ENCODE assay signal across 7 cellular contexts in genomic region chr1:178055779-178056471, GRCh38. TPM values are rescaled to one million over a fixed set of nuclear protein-coding genes. Genes with fewer than 3 reads are reported as not detected.
A peak's percentile ranks its signal among the peaks of the same experiment; 100 is the strongest.
DNase-seq lines count a peak whose midpoint lies in the region; ATAC-seq and TF ChIP-seq lines count a peak whose summit lies in the region.

No MANE protein-coding gene starts in this region.

- no peaks in the 10 kb centered on the region for H3K9me3 Mint-ChIP-seq in activated CD8-positive, alpha-beta memory T cell treated with anti-CD3 and anti-CD28 coated beads, Interleukin-2, amount 10 ng/mL, durations not matched to agents 7 days and 5 days (ENCODE audit: low read depth)

- H3K4me1 Mint-ChIP-seq in activated CD8-positive, alpha-beta memory T cell treated with anti-CD3 and anti-CD28 coated beads, Interleukin-2, amount 10 ng/mL, durations not matched to agents 7 days and 5 days, result no peaks in the 10 kb centered on the region

- H3K36me3 Mint-ChIP-seq in activated CD8-positive, alpha-beta memory T cell treated with anti-CD3 and anti-CD28 coated beads, Interleukin-2, amount 10 ng/mL, durations not matched to agents 7 days and 5 days, result no peaks in the 10 kb centered on the region

- H3K27ac Mint-ChIP-seq in activated CD8-positive, alpha-beta memory T cell treated with anti-CD3 and anti-CD28 coated beads, Interleukin-2, amount 10 ng/mL, durations not matched to agents 7 days and 5 days, result no peak overlapping the region

- TF ChIP-seq CTCF in heart right ventricle (IDR thresholded peaks at IDR 0.05) (peak in 7 of 9 donors; percentile 4 to 53 (median 26)), testis (IDR thresholded peaks at IDR 0.05) (no peak)

- H3K27me3 ChIP-seq in heart right ventricle (no peaks in the 10 kb centered on the region), testis (no peaks in the 10 kb centered on the region)

- peak overlapping the region; percentile 72 to 95 (median 82) for H3K27ac ChIP-seq in heart right ventricle
- H3K27ac ChIP-seq in testis, result peak overlapping the region; percentile 72 to 86

- intact Hi-C loops in heart right ventricle (cut with DNase I), result loop anchor here in 9 of 10 donors (1.0 to 10.0 kb wide), 10 partner anchors 17 to 227 kb away; partner anchors contain the start of gene RASAL2 (in 4 of the 9)
- intact Hi-C loops in testis (cut with DNase I; ENCODE audit: low total_unique reads), result no loop called here

- H3K9me3 ChIP-seq in heart right ventricle (no peaks in the 10 kb centered on the region), testis (no peaks in the 10 kb centered on the region)

- H3K4me3 ChIP-seq in heart right ventricle, result no peak overlapping the region
- no peak overlapping the region for H3K4me3 ChIP-seq in testis

- DNase-seq in SHP77 treated with DMSO at 0.1 percent for 48 hours (lab: John Stamatoyannopoulos, UW) (peak; percentile 26), heart right ventricle (peak in 1 of 2 donors; percentile 38), testis (no peak)
- no peak for DNase-seq in activated CD8-positive, alpha-beta memory T cell treated with anti-CD3 and anti-CD28 coated beads, Interleukin-2, amount 10 ng/mL, durations not matched to agents 7 days and 5 days
- no peak for DNase-seq in activated CD4-positive, alpha-beta T cell treated with anti-CD3 and anti-CD28 coated beads for 1 hour

- TF ChIP-seq POLR2A in testis (IDR thresholded peaks at IDR 0.05), result no peak

- H3K36me3 ChIP-seq in heart right ventricle, result no peaks in the 10 kb centered on the region
- no peaks in the 10 kb centered on the region for H3K36me3 ChIP-seq in testis (ENCODE audit: low read depth, missing control alignments)

- CTCF ChIA-PET in activated CD8-positive, alpha-beta memory T cell treated with anti-CD3 and anti-CD28 coated beads, Interleukin-2, amount 10 ng/mL, durations not matched to agents 7 days and 5 days (lab: Charles Lee), result no interaction called here

- H3K4me1 ChIP-seq in heart right ventricle (peaks cover 31 to 97% (median 90%) of the 10 kb centered on the region in 9 donors), testis (peaks cover 27% of the 10 kb centered on the region)

- no peak overlapping the region for H3K4me3 Mint-ChIP-seq in activated CD8-positive, alpha-beta memory T cell treated with anti-CD3 and anti-CD28 coated beads, Interleukin-2, amount 10 ng/mL, durations not matched to agents 7 days and 5 days

- ATAC-seq in GM19397 (IDR thresholded peaks at IDR 0.05; ENCODE audit: unreplicated experiment) (peak; percentile 90), HG03135 (IDR thresholded peaks at IDR 0.05; ENCODE audit: unreplicated experiment) (peak; percentile 88), heart right ventricle (peak in 6 of 8 donors; percentile 43 to 64 (median 48))
- no peak for ATAC-seq in activated CD8-positive, alpha-beta memory T cell treated with anti-CD3 and anti-CD28 coated beads, Interleukin-2, amount 10 ng/mL, durations not matched to agents 7 days and 5 days

- WGBS in heart right ventricle, 2 donors, result 63 to 64% methylated on average over 8 of the region's 8 CpGs
- 71 to 72% methylated on average over 8 of the region's 8 CpGs for WGBS in testis, 2 donors

- H3K27me3 Mint-ChIP-seq in activated CD8-positive, alpha-beta memory T cell treated with anti-CD3 and anti-CD28 coated beads, Interleukin-2, amount 10 ng/mL, durations not matched to agents 7 days and 5 days, result no peaks in the 10 kb centered on the region

RNA-seq across cellular contexts. Expression of gene RASAL2, which starts 38.0 kb away (rescaled TPM):
- total RNA-seq in heart right ventricle, result 10 to 100 TPM; 26.5 to 59.8 (median 40.0) TPM
- polyA plus RNA-seq in heart right ventricle, result 1 to 10 TPM; 3.5 to 9.1 TPM
- 10 to 100 TPM; 39.6 to 41.7 TPM for total RNA-seq in testis
- polyA plus RNA-seq in testis (ENCODE audit: insufficient read depth, low read depth, low replicate concordance), result 25.9 TPM
- total RNA-seq in activated CD8-positive, alpha-beta memory T cell treated with anti-CD3 and anti-CD28 coated beads, Interleukin-2, amount 10 ng/mL, durations not matched to agents 7 days and 5 days, result not detected

Comparison
In these comparisons a context has a peak if more than half of its experiments do, and no peak if none do; other contexts are left out.
1. CTCF ChIP-seq: peak in heart right ventricle (7 of 9); none in testis (0 of 3).
2. RNA of gene RASAL2, which starts 38.0 kb away (total RNA-seq): 26.5 to 59.8 TPM in heart right ventricle and 39.6 to 41.7 TPM in testis; not detected in activated CD8-positive, alpha-beta memory T cell treated with anti-CD3 and anti-CD28 coated beads, Interleukin-2, amount 10 ng/mL, durations not matched to agents 7 days and 5 days; every median in the first group is over 10 times any median in the second.